ENCODE assay signal across 21 cellular contexts in the genomic region with DNA sequence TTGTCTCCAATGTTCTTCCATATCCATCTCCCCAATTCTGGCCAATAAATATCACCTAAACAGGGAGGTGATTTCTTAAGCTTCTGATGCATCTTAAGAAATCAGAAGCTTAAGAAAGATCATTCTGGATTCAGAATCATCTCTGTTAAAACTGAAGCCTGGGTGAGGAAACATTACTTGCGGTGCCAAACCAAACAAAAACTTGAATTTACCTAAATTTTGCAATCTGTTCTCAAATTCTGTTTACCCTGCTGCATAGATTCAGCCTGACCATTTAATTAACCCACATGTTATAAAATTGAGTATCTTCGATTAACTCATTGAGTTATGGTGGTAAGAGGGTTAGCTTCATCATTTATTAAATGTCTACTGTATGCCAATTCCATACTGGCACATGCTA.
DNase-seq lines count a peak whose midpoint lies in the region; ATAC-seq and TF ChIP-seq lines count a peak whose summit lies in the region.
"Had no signal": no experiment of that assay in that cellular context is flagged by ENCODE, and none has a peak within 500 bp of the region (broad histone marks: within the 10 kb centered on the region; RNA-seq: fewer than 3 reads in every experiment).

No MANE protein-coding gene starts in this region.

- H3K27me3 ChIP-seq in RWPE2 (ENCODE audit: insufficient read depth, poor library complexity, severe bottlenecking) (no peaks in the 10 kb centered on the region), tibial nerve (no peaks in the 10 kb centered on the region)
- H3K27me3 ChIP-seq: BE2C, SJSA1 had no signal

- TF ChIP-seq CTCF in RWPE2 (IDR thresholded peaks at IDR 0.05; ENCODE audit: poor library complexity, severe bottlenecking) (no peak), choroid plexus epithelial cell (conservative IDR thresholded peaks at IDR 0.05; ENCODE audit: low read depth, low read length) (no peak), tibial nerve (IDR thresholded peaks at IDR 0.05) (no peak)

- H3K9me3 ChIP-seq in RWPE2 (ENCODE audit: severe bottlenecking) = no peaks in the 10 kb centered on the region
- no peaks in the 10 kb centered on the region for H3K9me3 ChIP-seq in tibial nerve
- H3K9me3 ChIP-seq: BE2C, SJSA1 had no signal

- DNase-seq in RWPE2 (ENCODE audit: low spot score) (no peak), choroid plexus epithelial cell (ENCODE audit: low read depth) (peak; percentile 66), left lobe of liver (ENCODE audit: low spot score) (no peak), tibial nerve (ENCODE audit: low spot score in 2 of 2) (no peak), NCI-H146 (lab: John Stamatoyannopoulos, UW) (no peak)
- no peak for DNase-seq in stimulated activated naive CD8-positive, alpha-beta T cell treated with anti-CD3 and anti-CD28 coated beads, Interleukin-15, Interleukin-2, amounts not matched to agents 100 U/mL and 50 U/mL, for 24 hours
- DNase-seq: BE2C; CD8-positive, alpha-beta memory T cell; DMS 273 treated with DMSO at 0.1 percent for 48 hours; DMS79 treated with DMSO at 0.1 percent for 48 hours; GF-D8; Kasumi-1; NCI-H1105 treated with DMSO at 0.1 percent for 48 hours; NCI-H2029; NCI-H526 treated with DMSO at 0.1 percent for 48 hours; Right ventricle myocardium superior had no signal

- H3K4me1 ChIP-seq in RWPE2 (ENCODE audit: insufficient read depth, poor library complexity, severe bottlenecking) = peaks cover 11% of the 10 kb centered on the region
- H3K4me1 ChIP-seq in tibial nerve = no peaks in the 10 kb centered on the region
- H3K4me1 ChIP-seq: BE2C, SJSA1 had no signal

- 85 to 91% methylated on average over 2 of the region's 2 CpGs for WGBS in tibial nerve, 2 donors

- H3K36me3 ChIP-seq in RWPE2 (ENCODE audit: low read depth) = no peaks in the 10 kb centered on the region
- no peaks in the 10 kb centered on the region for H3K36me3 ChIP-seq in tibial nerve
- H3K36me3 ChIP-seq: BE2C, SJSA1 had no signal

- TF ChIP-seq POLR2A in tibial nerve (IDR thresholded peaks at IDR 0.05) = no peak

- H3K27ac ChIP-seq in RWPE2 (ENCODE audit: poor library complexity, severe bottlenecking) (peak overlapping the region; percentile 42), tibial nerve (no peak overlapping the region)
- H3K27ac ChIP-seq: PC-9, SJSA1 had no signal

- H3K4me3 ChIP-seq in RWPE2 (ENCODE audit: severe bottlenecking) = no peak overlapping the region
- no peak overlapping the region for H3K4me3 ChIP-seq in choroid plexus epithelial cell (ENCODE audit: low read depth, low read length)
- no peak overlapping the region for H3K4me3 ChIP-seq in tibial nerve
- H3K4me3 ChIP-seq: K562, PC-9, SJSA1 had no signal

- no peak for ATAC-seq in RWPE2 (ENCODE audit: low read depth)
- ATAC-seq in left lobe of liver = peak; percentile 78
- no peak for ATAC-seq in GM18511 (IDR thresholded peaks at IDR 0.05; ENCODE audit: unreplicated experiment)
- ATAC-seq in stimulated activated naive CD8-positive, alpha-beta T cell treated with anti-CD3 and anti-CD28 coated beads, Interleukin-15, Interleukin-2, amounts not matched to agents 100 U/mL and 50 U/mL, for 24 hours = no peak
- ATAC-seq: HCT116, K562 had no signal

- no peak for TF ChIP-seq EP300 in tibial nerve (IDR thresholded peaks at IDR 0.05)
